Comparison of ENCODE assay signal across 8 cellular contexts in genomic region chr3:12966847-12967750, GRCh38.
DNase-seq lines count a peak whose midpoint lies in the region; ATAC-seq and TF ChIP-seq lines count a peak whose summit lies in the region.

No MANE protein-coding gene starts in this region.

- ATAC-seq in GM18502 (IDR thresholded peaks at IDR 0.05; ENCODE audit: poor library complexity, unreplicated experiment) (peak; percentile 26), HG02763 (IDR thresholded peaks at IDR 0.05; ENCODE audit: unreplicated experiment) (peak; percentile 15), SK-N-SH treated with all-trans-retinoic acid at 6 μM for 48 hours (peak; percentile 44)
- peak; percentile 0 to 4 for ATAC-seq in natural killer cell treated with Interleukin-12 subunit alpha and Interleukin-12 subunit beta and Interleukin-15 and Interleukin-18, amount 100 ng/mL, for 72 hours

- no peak for TF ChIP-seq CTCF in epithelial cell of esophagus (IDR thresholded peaks at IDR 0.05; ENCODE audit: insufficient read depth, low read depth, low read length, missing control alignments)

- H3K36me3 Mint-ChIP-seq in natural killer cell treated with Interleukin-12 subunit alpha and Interleukin-12 subunit beta and Interleukin-15 and Interleukin-18, amount 100 ng/mL, for 72 hours = no peaks in the 10 kb centered on the region

- H3K4me1 Mint-ChIP-seq in natural killer cell treated with Interleukin-12 subunit alpha and Interleukin-12 subunit beta and Interleukin-15 and Interleukin-18, amount 100 ng/mL, for 72 hours (ENCODE audit: low read depth in 2 of 2) = peaks cover 73 to 79% of the 10 kb centered on the region in 2 donors

- peak overlapping the region; percentile 84 for H3K4me3 Mint-ChIP-seq in natural killer cell treated with Interleukin-12 subunit alpha and Interleukin-12 subunit beta and Interleukin-15 and Interleukin-18, amount 100 ng/mL, for 72 hours

- peak overlapping the region; percentile 71 for H3K4me3 ChIP-seq in epithelial cell of esophagus (ENCODE audit: low read length)

- no peaks in the 10 kb centered on the region for H3K9me3 Mint-ChIP-seq in natural killer cell treated with Interleukin-12 subunit alpha and Interleukin-12 subunit beta and Interleukin-15 and Interleukin-18, amount 100 ng/mL, for 72 hours

- H3K27ac Mint-ChIP-seq in natural killer cell treated with Interleukin-12 subunit alpha and Interleukin-12 subunit beta and Interleukin-15 and Interleukin-18, amount 100 ng/mL, for 72 hours = peak overlapping the region; percentile 26 to 54

- H3K27me3 Mint-ChIP-seq in natural killer cell treated with Interleukin-12 subunit alpha and Interleukin-12 subunit beta and Interleukin-15 and Interleukin-18, amount 100 ng/mL, for 72 hours = no peaks in the 10 kb centered on the region

- DNase-seq in epithelial cell of esophagus (ENCODE audit: low read depth) (peak; percentile 24), T1000 (lab: John Stamatoyannopoulos, UW) (no peak), islet precursor cell (no peak), NCI-H510A treated with DMSO at 0.1 percent for 48 hours (lab: John Stamatoyannopoulos, UW) (no peak)
- DNase-seq in natural killer cell treated with Interleukin-12 subunit alpha and Interleukin-12 subunit beta and Interleukin-15 and Interleukin-18, amount 100 ng/mL, for 72 hours (ENCODE audit: low spot score) = no peak

TF ChIP-seq in SK-N-SH treated with all-trans-retinoic acid at 6 μM for 48 hours, 23 proteins besides CTCF, POLR2A, EP300 and RAD21:
- no peak for TF ChIP-seq BACH2 (CRISPR knock-in tag; IDR thresholded peaks at IDR 0.05; ENCODE audit: borderline replicate concordance)
- no peak for TF ChIP-seq TOX (CRISPR knock-in tag; IDR thresholded peaks at IDR 0.05; ENCODE audit: borderline replicate concordance)
- no peak for TF ChIP-seq TSHZ2 (CRISPR knock-in tag; IDR thresholded peaks at IDR 0.05)
- no peak for TF ChIP-seq ZFP30 (CRISPR knock-in tag; IDR thresholded peaks at IDR 0.05)
TF ChIP-seq in SK-N-SH treated with all-trans-retinoic acid at 6 μM for 48 hours: peak in this region for 0.
